Comparison of ENCODE assay signal across 9 cellular contexts in the genomic region with DNA sequence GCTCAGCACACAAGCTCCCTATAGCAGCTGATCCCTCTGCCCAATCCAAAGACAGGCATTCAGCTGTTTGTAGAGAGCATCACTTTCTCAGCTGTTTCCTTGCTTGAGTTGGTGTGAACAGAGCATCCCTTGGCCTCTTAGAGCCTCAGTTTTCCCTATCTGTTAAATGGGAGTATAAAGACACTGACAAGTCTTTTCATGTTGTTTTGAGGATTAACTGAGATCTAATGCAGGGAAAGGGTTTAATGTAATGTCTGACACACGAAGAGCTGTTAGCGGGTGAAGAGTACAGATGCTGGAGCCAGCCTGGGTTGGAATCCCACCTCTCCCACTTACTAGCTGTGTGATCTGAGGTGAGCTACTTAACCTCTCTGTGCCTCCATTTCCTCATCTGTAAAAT.
"Had no signal": no experiment of that assay in that cellular context is flagged by ENCODE, and none has a peak within 500 bp of the region (broad histone marks: within the 10 kb centered on the region; RNA-seq: fewer than 3 reads in every experiment).

No MANE protein-coding gene starts in this region.

- H3K27ac ChIP-seq: GM23248 had no signal

- DNase-seq: GM23248, GOT3, H9, HCEC 1CT, HFFc6, KG1 had no signal

- H3K9me3 Mint-ChIP-seq: H9, HFFc6, IgD-negative memory B cell had no signal

- H3K4me3 ChIP-seq: GM23248 had no signal

- H2AFZ ChIP-seq: GM23248 had no signal

- H3K9ac ChIP-seq: GM23248 had no signal

- H3K4me3 Mint-ChIP-seq: H9, HFFc6, IgD-negative memory B cell had no signal

- H3K27ac Mint-ChIP-seq: H9, HFFc6, IgD-negative memory B cell had no signal

- FAIRE-seq: H54, HTR-8/SVneo had no signal

- H3K36me3 Mint-ChIP-seq: IgD-negative memory B cell had no signal
